8 cellular contexts compared by ENCODE assay signal in genomic region chr20:62796699-62797491, GRCh38. TPM values are rescaled to one million over a fixed set of nuclear protein-coding genes. Genes with fewer than 3 reads are reported as not detected.
DNase-seq lines count a peak whose midpoint lies in the region; ATAC-seq and TF ChIP-seq lines count a peak whose summit lies in the region.

No MANE protein-coding gene starts in this region.

- H3K9me3 ChIP-seq in H9 (ENCODE audit: control insufficient read depth, low read depth, low read length) (no peaks in the 10 kb centered on the region), right cardiac atrium (ENCODE audit: control insufficient read depth, low read length) (no peaks in the 10 kb centered on the region), skeletal muscle tissue (ENCODE audit: control insufficient read depth in 3 of 3, low read length in 3 of 3) (no peaks in the 10 kb centered on the region)

- no peak overlapping the region for H3K18ac ChIP-seq in H9 (ENCODE audit: insufficient read length, low read depth, low read length)

- H3K4me1 ChIP-seq in H9 (ENCODE audit: insufficient read depth, low read length), result no peaks in the 10 kb centered on the region
- H3K4me1 ChIP-seq in right cardiac atrium (ENCODE audit: control insufficient read depth, insufficient read depth, low read length), result peaks cover 6% of the 10 kb centered on the region
- H3K4me1 ChIP-seq in skeletal muscle tissue (ENCODE audit: control insufficient read depth in 3 of 3, insufficient read depth in 3 of 3, low read length in 3 of 3), result peaks cover 40 to 44% (median 41%) of the 10 kb centered on the region in 3 donors

- peaks cover 27 to 28% (median 27%) of the 10 kb centered on the region in 3 donors for H3K36me3 ChIP-seq in skeletal muscle tissue (ENCODE audit: control insufficient read depth in 3 of 3, insufficient read depth in 3 of 3, low read length in 3 of 3)

- no peak overlapping the region for H3K4ac ChIP-seq in H9 (ENCODE audit: low read depth, low read length)

- H3K79me1 ChIP-seq in H9 (ENCODE audit: insufficient read depth, low read depth, low read length, poor library complexity, severe bottlenecking), result no peaks in the 10 kb centered on the region

- no peak overlapping the region for H4K8ac ChIP-seq in H9 (replicated peaks; ENCODE audit: insufficient read length, low read depth, low read length)

- peaks cover 20% of the 10 kb centered on the region for H3K27me3 Mint-ChIP-seq in H9 (ENCODE audit: low read depth)
- H3K27me3 Mint-ChIP-seq in activated CD8-positive, alpha-beta T cell treated with anti-CD3 and anti-CD28 coated beads, Interleukin-2, amount 10 ng/mL, durations not matched to agents 7 days and 5 days (ENCODE audit: low read depth), result no peaks in the 10 kb centered on the region

- 0 out of 7 replicates have a peak overlapping the region, but pooled peaks of 1 of the 3 experiments have one; percentile 77 for H3K27ac Mint-ChIP-seq in H9
- H3K27ac Mint-ChIP-seq in activated CD8-positive, alpha-beta T cell treated with anti-CD3 and anti-CD28 coated beads, Interleukin-2, amount 10 ng/mL, durations not matched to agents 7 days and 5 days, result peak overlapping the region; percentile 81

- intact Hi-C loops in right cardiac atrium (cut with DNase I), result loop anchor here in 1 of 4 donors (10.0 kb wide), 1 partner anchor 292 kb away; no protein-coding TSS in a partner anchor

- WGBS in H9 (ENCODE audit: extremely low coverage, insufficient read length, low lambda C conversion rate), result no CpG with 5 or more reads among the region's 53 CpGs
- 17% methylated on average over 40 of the region's 53 CpGs for WGBS in right cardiac atrium

- no peak overlapping the region for H4K91ac ChIP-seq in H9 (ENCODE audit: insufficient read length, low read depth, low read length)

- H2BK120ac ChIP-seq in H9 (ENCODE audit: low read depth, low read length, poor library complexity, severe bottlenecking), result no peak overlapping the region

- H3K4me2 ChIP-seq in H9 (ENCODE audit: insufficient read depth, insufficient read length, low read length), result peak overlapping the region; percentile 22

- H4K5ac ChIP-seq in H9 (ENCODE audit: insufficient read length, low read depth, low read length), result no peak overlapping the region

- no peaks in the 10 kb centered on the region for H4K20me1 ChIP-seq in H9 (ENCODE audit: control insufficient read depth, insufficient read depth, insufficient read length)

- H2BK12ac ChIP-seq in H9 (ENCODE audit: insufficient read length, low read depth, low read length), result no peak overlapping the region

- H2BK5ac ChIP-seq in H9 (ENCODE audit: insufficient read length, low read length), result no peak overlapping the region

- H2BK15ac ChIP-seq in H9 (ENCODE audit: low read depth, low read length), result no peak overlapping the region

- no peak overlapping the region for H2AK5ac ChIP-seq in H9 (ENCODE audit: insufficient read length, low read length)

- H3K9ac ChIP-seq in H9 (ENCODE audit: extremely low read depth, insufficient read length, low read length) (no peak overlapping the region), skeletal muscle tissue (ENCODE audit: low read depth in 1 of 3, low read length in 3 of 3) (peak overlapping the region; percentile 7 to 87 (median 64))

- no peak overlapping the region for H2BK20ac ChIP-seq in H9 (ENCODE audit: low read depth, low read length, poor library complexity, severe bottlenecking)

- no peak overlapping the region for H3T11ph ChIP-seq in H9 (ENCODE audit: low read length)

- peak overlapping the region; percentile 90 for H3K4me3 ChIP-seq in right cardiac atrium (ENCODE audit: low read length)
- H3K4me3 ChIP-seq in skeletal muscle tissue (ENCODE audit: low read length in 3 of 3), result peak overlapping the region; percentile 33 to 73 (median 67)

- POLR2A ChIA-PET in activated CD8-positive, alpha-beta T cell treated with anti-CD3 and anti-CD28 coated beads, Interleukin-2, amount 10 ng/mL, durations not matched to agents 7 days and 5 days (lab: Charles Lee), result interaction anchor here (1.0 to 1.4 kb wide), 2 partner anchors 11 to 154 kb away, joined by 3 read pairs; partner anchors contain the start of gene SLCO4A1

- no peak for ATAC-seq in activated CD8-positive, alpha-beta T cell treated with anti-CD3 and anti-CD28 coated beads, Interleukin-2, amount 10 ng/mL, durations not matched to agents 7 days and 5 days
- ATAC-seq in right cardiac atrium (no peak), GM21360 (IDR thresholded peaks at IDR 0.05; ENCODE audit: unreplicated experiment) (no peak), GM19397 (IDR thresholded peaks at IDR 0.05; ENCODE audit: unreplicated experiment) (no peak), HG03095 (IDR thresholded peaks at IDR 0.05; ENCODE audit: unreplicated experiment) (no peak)

- H3K4me1 Mint-ChIP-seq in H9, result peaks cover 9 to 14% of the 10 kb centered on the region in 2 experiments; a peak in 2 of 4 replicates
- H3K4me1 Mint-ChIP-seq in activated CD8-positive, alpha-beta T cell treated with anti-CD3 and anti-CD28 coated beads, Interleukin-2, amount 10 ng/mL, durations not matched to agents 7 days and 5 days (ENCODE audit: low read depth), result peaks cover 43% of the 10 kb centered on the region

- no peak overlapping the region for H3K23ac ChIP-seq in H9 (ENCODE audit: insufficient read length, low read depth, low read length)

- no peak overlapping the region for H3K56ac ChIP-seq in H9 (ENCODE audit: insufficient read length, low read depth, low read length)

- H3K79me2 ChIP-seq in H9 (ENCODE audit: insufficient read depth, low read length), result no peaks in the 10 kb centered on the region

- no peak overlapping the region for H3K27ac ChIP-seq in H9 (ENCODE audit: insufficient read length, low read depth, low read length)
- H3K27ac ChIP-seq in right cardiac atrium (ENCODE audit: low read length), result no peak overlapping the region
- no peak overlapping the region for H3K27ac ChIP-seq in skeletal muscle tissue (ENCODE audit: low read depth, low read length)

- no peak for DNase-seq in H9
- DNase-seq in activated CD8-positive, alpha-beta T cell treated with anti-CD3 and anti-CD28 coated beads, Interleukin-2, amount 10 ng/mL, durations not matched to agents 7 days and 5 days, result no peak
- DNase-seq in right cardiac atrium, result peak in 2 of 3 donors; percentile 62 to 73
- DNase-seq in DMS79 (lab: John Stamatoyannopoulos, UW), result no peak

- no peak overlapping the region for H2AFZ ChIP-seq in H9 (ENCODE audit: low read length)

- peaks cover 13 to 38% (median 34%) of the 10 kb centered on the region in 3 experiments for H3K36me3 Mint-ChIP-seq in H9 (ENCODE audit: insufficient read depth in 1 of 3, low read depth in 3 of 3)
- H3K36me3 Mint-ChIP-seq in activated CD8-positive, alpha-beta T cell treated with anti-CD3 and anti-CD28 coated beads, Interleukin-2, amount 10 ng/mL, durations not matched to agents 7 days and 5 days (ENCODE audit: low read depth), result peaks cover 27% of the 10 kb centered on the region

- H3K4me3 Mint-ChIP-seq in H9, result peak overlapping the region; percentile 74 to 88
- H3K4me3 Mint-ChIP-seq in activated CD8-positive, alpha-beta T cell treated with anti-CD3 and anti-CD28 coated beads, Interleukin-2, amount 10 ng/mL, durations not matched to agents 7 days and 5 days, result peak overlapping the region; percentile 79

- H3K27me3 ChIP-seq in H9 (ENCODE audit: insufficient read depth, low read length), result no peaks in the 10 kb centered on the region
- H3K27me3 ChIP-seq in right cardiac atrium (ENCODE audit: control insufficient read depth, insufficient read depth), result no peaks in the 10 kb centered on the region
- no peaks in the 10 kb centered on the region for H3K27me3 ChIP-seq in skeletal muscle tissue (ENCODE audit: control insufficient read depth in 3 of 3, insufficient read depth in 3 of 3, low read length in 3 of 3)

- H3K14ac ChIP-seq in H9 (ENCODE audit: insufficient read depth, low read length), result no peak overlapping the region

- H3K9me3 Mint-ChIP-seq in H9, result no peaks in the 10 kb centered on the region
- no peaks in the 10 kb centered on the region for H3K9me3 Mint-ChIP-seq in activated CD8-positive, alpha-beta T cell treated with anti-CD3 and anti-CD28 coated beads, Interleukin-2, amount 10 ng/mL, durations not matched to agents 7 days and 5 days (ENCODE audit: insufficient read depth)

- TF ChIP-seq CTCF in H9 (conservative IDR thresholded peaks at IDR 0.05), result no peak

- peaks cover 4% of the 10 kb centered on the region for H3K23me2 ChIP-seq in H9 (ENCODE audit: insufficient read length, low read depth, low read length, poor library complexity, severe bottlenecking)

- CTCF ChIA-PET in activated CD8-positive, alpha-beta T cell treated with anti-CD3 and anti-CD28 coated beads, Interleukin-2, amount 10 ng/mL, durations not matched to agents 7 days and 5 days (lab: Charles Lee), result interaction anchor here (1.0 to 2.4 kb wide), 3 partner anchors 11 to 415 kb away, joined by 3 to 18 read pairs (median 5); no protein-coding TSS in a partner anchor

RNA-seq across cellular contexts. Expression of gene MRGBP, which starts 0.6 kb away (rescaled TPM):
- total RNA-seq in H9 (2021), result 14.6 and 16.3 TPM in 2 replicates
- total RNA-seq in activated CD8-positive, alpha-beta T cell treated with anti-CD3 and anti-CD28 coated beads, Interleukin-2, amount 10 ng/mL, durations not matched to agents 7 days and 5 days, result 10 to 100 TPM; 18.3 to 19.2 TPM
- total RNA-seq in right cardiac atrium, result 10 to 100 TPM in 1 of 4 donors, 1 to 10 TPM in 3; 8.3 to 10.9 (median 8.6) TPM
- 12.1 TPM for polyA plus RNA-seq in right cardiac atrium
- 5.7 TPM for total RNA-seq in skeletal muscle tissue

RNA-seq across cellular contexts. Expression of gene OGFR, which starts 7.7 kb away (rescaled TPM):
- total RNA-seq in H9 (2021), result 33.0 and 33.1 TPM in 2 replicates
- 10 to 100 TPM; 67.0 to 76.6 TPM for total RNA-seq in activated CD8-positive, alpha-beta T cell treated with anti-CD3 and anti-CD28 coated beads, Interleukin-2, amount 10 ng/mL, durations not matched to agents 7 days and 5 days
- 10 to 100 TPM; 21.0 to 29.6 (median 24.2) TPM for total RNA-seq in right cardiac atrium
- 26.6 TPM for polyA plus RNA-seq in right cardiac atrium
- 13.6 TPM for total RNA-seq in skeletal muscle tissue

RNA-seq across cellular contexts. Expression of gene COL9A3, which starts 20.0 kb away (rescaled TPM):
- total RNA-seq in H9 (2021) (137 and 150 TPM in 2 replicates), right cardiac atrium (1 to 10 TPM; 4.3 to 6.9 (median 5.6) TPM), skeletal muscle tissue (8.9 TPM)
- not detected for total RNA-seq in activated CD8-positive, alpha-beta T cell treated with anti-CD3 and anti-CD28 coated beads, Interleukin-2, amount 10 ng/mL, durations not matched to agents 7 days and 5 days
- 13.0 TPM for polyA plus RNA-seq in right cardiac atrium

Comparison
In these comparisons a context has a peak if more than half of its experiments do, and no peak if none do; other contexts are left out.
1. DNase-seq: peak in right cardiac atrium (2 of 3); none in H9 (single experiment), activated CD8-positive, alpha-beta T cell treated with anti-CD3 and anti-CD28 coated beads, Interleukin-2, amount 10 ng/mL, durations not matched to agents 7 days and 5 days (single experiment) and DMS79 (single experiment).
2. RNA of gene COL9A3, which starts 20.0 kb away (total RNA-seq): 137 to 150 TPM in H9; 8.9 TPM in skeletal muscle tissue (single experiment), 4.3 to 6.9 TPM in right cardiac atrium and not detected in activated CD8-positive, alpha-beta T cell treated with anti-CD3 and anti-CD28 coated beads, Interleukin-2, amount 10 ng/mL, durations not matched to agents 7 days and 5 days; every median in the first group is over 10 times any median in the second.